Comparison of ENCODE assay signal across 32 cellular contexts in the genomic region with DNA sequence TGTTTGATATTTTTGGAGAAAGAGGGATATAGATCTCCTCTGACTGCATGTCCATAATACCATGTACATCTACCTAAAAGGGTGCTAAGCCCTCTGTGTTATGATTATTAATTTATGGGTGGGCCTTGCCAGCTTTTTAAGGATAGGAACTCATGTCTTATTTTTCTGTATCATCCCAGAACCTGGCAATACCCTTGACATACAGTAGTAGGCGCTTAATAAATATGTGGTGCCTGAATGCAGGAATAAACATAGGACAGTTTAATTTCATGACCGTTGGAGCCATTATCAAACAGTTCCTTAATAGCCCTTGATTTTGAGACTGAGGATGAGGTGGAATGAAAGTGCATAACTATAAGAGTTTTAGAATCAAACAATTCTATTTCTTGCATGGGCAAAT. TPM values are rescaled to one million over a fixed set of nuclear protein-coding genes. Genes with fewer than 3 reads are reported as not detected.
A peak's percentile ranks its signal among the peaks of the same experiment; 100 is the strongest.
DNase-seq lines count a peak whose midpoint lies in the region; ATAC-seq and TF ChIP-seq lines count a peak whose summit lies in the region.
"Had no signal": no experiment of that assay in that cellular context is flagged by ENCODE, and none has a peak within 500 bp of the region (broad histone marks: within the 10 kb centered on the region; RNA-seq: fewer than 3 reads in every experiment).

No MANE protein-coding gene starts in this region.

- intact Hi-C loops in CD8-positive, alpha-beta T cell (cut with DNase I, micrococcal nuclease), result loop anchor here in 1 of 2 experiments (1.0 kb wide), 1 partner anchor 8 kb away; no protein-coding TSS in a partner anchor

- no peaks in the 10 kb centered on the region for H3K9me3 Mint-ChIP-seq in CD8-positive, alpha-beta T cell
- peaks cover 0 to 6% (median 2%) of the 10 kb centered on the region in 7 donors for H3K9me3 Mint-ChIP-seq in naive B cell
- no peaks in the 10 kb centered on the region for H3K9me3 Mint-ChIP-seq in glutamatergic neuron (ENCODE audit: unreplicated experiment)
- H3K9me3 Mint-ChIP-seq: brain had no signal

- TF ChIP-seq CTCF in CD8-positive, alpha-beta T cell (IDR thresholded peaks at IDR 0.05), result no peak
- TF ChIP-seq CTCF in glutamatergic neuron (IDR thresholded peaks at IDR 0.05; ENCODE audit: partially characterized antibody, unreplicated experiment), result no peak

- H3K27me3 Mint-ChIP-seq in CD8-positive, alpha-beta T cell (ENCODE audit: low read depth), result no peaks in the 10 kb centered on the region
- H3K27me3 Mint-ChIP-seq in T-helper 17 cell, result no peaks in the 10 kb centered on the region
- H3K27me3 Mint-ChIP-seq in naive B cell, result no peaks in the 10 kb centered on the region
- peaks cover 2% of the 10 kb centered on the region for H3K27me3 Mint-ChIP-seq in glutamatergic neuron (ENCODE audit: unreplicated experiment)

- H3K9me3 ChIP-seq in CD8-positive, alpha-beta T cell (ENCODE audit: low read length), result no peaks in the 10 kb centered on the region
- H3K9me3 ChIP-seq in Karpas-422 (ENCODE audit: low read length) (no peaks in the 10 kb centered on the region), T-helper 17 cell (ENCODE audit: control insufficient read depth, low read length, poor library complexity, severe bottlenecking) (no peaks in the 10 kb centered on the region)

- CTCF ChIA-PET in CD8-positive, alpha-beta T cell (lab: Charles Lee), result no interaction called here

- H4K20me1 ChIP-seq in Karpas-422 (ENCODE audit: insufficient read depth, low read depth, low read length), result no peaks in the 10 kb centered on the region
- H4K20me1 ChIP-seq: BLaER1 treated with 17β-estradiol and CSF1 and Interleukin-3, amounts not matched to agents 10 nM and 100 nM had no signal

- DNase-seq in CD8-positive, alpha-beta T cell, result no peak
- DNase-seq in Karpas-422, result no peak
- no peak for DNase-seq in T-helper 17 cell
- no peak for DNase-seq in naive B cell
- DNase-seq in glutamatergic neuron, result no peak
- DNase-seq in DMS153 (lab: John Stamatoyannopoulos, UW), result no peak
- no peak for DNase-seq in pons (ENCODE audit: low spot score)
- DNase-seq: ACHN; activated CD4-positive, alpha-beta T cell treated with anti-CD3 and anti-CD28 coated beads for 4 hours; activated CD8-positive, alpha-beta memory T cell treated with anti-CD3 and anti-CD28 coated beads for 24 hours; activated gamma-delta T cell treated with Interleukin-2 at 50 U/mL for 16 hours; activated T-cell treated with anti-CD3 and anti-CD28 coated beads, Interleukin-2, amount 50 U/mL, for 1 hour; foreskin melanocyte; Kasumi-1; NCI-H1092 treated with DMSO at 0.1 percent for 48 hours; NCI-H2029; NCI-H774; PC-9; retina; SHP77; stimulated activated CD4-positive, alpha-beta T cell treated with anti-CD3 and anti-CD28 coated beads, Interleukin-4, amount 100 ng/mL, for 24 hours; stimulated activated naive CD4-positive, alpha-beta T cell treated with Interleukin-2 at 50 U/mL for 16 hours; T-helper 1 cell had no signal

- peak overlapping the region; percentile 76 for H3K27ac Mint-ChIP-seq in CD8-positive, alpha-beta T cell
- peak overlapping the region; percentile 57 for H3K27ac Mint-ChIP-seq in T-helper 17 cell
- peak overlapping the region in 4 of 6 donors; percentile 78 to 96 (median 92) for H3K27ac Mint-ChIP-seq in naive B cell
- H3K27ac Mint-ChIP-seq in glutamatergic neuron (ENCODE audit: unreplicated experiment), result no peak overlapping the region
- H3K27ac Mint-ChIP-seq: brain had no signal

- POLR2A ChIA-PET in CD8-positive, alpha-beta T cell (lab: Charles Lee), result no interaction called here

- H3K27me3 ChIP-seq in CD8-positive, alpha-beta T cell (ENCODE audit: insufficient read depth, low read length), result no peaks in the 10 kb centered on the region
- H3K27me3 ChIP-seq in Karpas-422 (ENCODE audit: low read length), result no peaks in the 10 kb centered on the region
- H3K27me3 ChIP-seq: BLaER1 treated with 17β-estradiol and CSF1 and Interleukin-3, amounts not matched to agents 10 nM and 100 nM had no signal

- H3K36me3 Mint-ChIP-seq in CD8-positive, alpha-beta T cell, result no peaks in the 10 kb centered on the region
- H3K36me3 Mint-ChIP-seq in T-helper 17 cell (ENCODE audit: low read depth) (no peaks in the 10 kb centered on the region), naive B cell (no peaks in the 10 kb centered on the region), glutamatergic neuron (ENCODE audit: unreplicated experiment) (no peaks in the 10 kb centered on the region)
- H3K36me3 Mint-ChIP-seq: brain had no signal

- no peaks in the 10 kb centered on the region for H3K79me2 ChIP-seq in Karpas-422 (ENCODE audit: low read length)

- H3K36me3 ChIP-seq in CD8-positive, alpha-beta T cell (ENCODE audit: insufficient read depth, low read length), result no peaks in the 10 kb centered on the region
- H3K36me3 ChIP-seq in Karpas-422 (ENCODE audit: insufficient read depth, low read length), result no peaks in the 10 kb centered on the region
- H3K36me3 ChIP-seq: BLaER1 treated with 17β-estradiol and CSF1 and Interleukin-3, amounts not matched to agents 10 nM and 100 nM had no signal

- H3K4me2 ChIP-seq in Karpas-422 (ENCODE audit: low read depth, low read length, poor library complexity, severe bottlenecking), result no peak overlapping the region
- H3K4me2 ChIP-seq: PC-9, smooth muscle cell had no signal

- peaks cover 54% of the 10 kb centered on the region for H3K4me1 ChIP-seq in CD8-positive, alpha-beta T cell (ENCODE audit: insufficient read depth, low read length)
- peaks cover 53% of the 10 kb centered on the region for H3K4me1 ChIP-seq in Karpas-422 (ENCODE audit: low read length)

- H2AFZ ChIP-seq in Karpas-422 (ENCODE audit: low read length), result 0 out of 2 replicates have a peak overlapping the region, but pooled peaks have one; percentile 77
- H2AFZ ChIP-seq: PC-9 had no signal

- H3K27ac ChIP-seq in CD8-positive, alpha-beta T cell (ENCODE audit: low read depth, low read length), result no peak overlapping the region
- peak overlapping the region; percentile 56; the same call in 1 of the 2 replicates for H3K27ac ChIP-seq in Karpas-422 (ENCODE audit: low read length)
- H3K27ac ChIP-seq: PC-9 had no signal

- H3K4me3 Mint-ChIP-seq in CD8-positive, alpha-beta T cell, result no peak overlapping the region
- no peak overlapping the region for H3K4me3 Mint-ChIP-seq in T-helper 17 cell
- no peak overlapping the region for H3K4me3 Mint-ChIP-seq in naive B cell
- no peak overlapping the region for H3K4me3 Mint-ChIP-seq in glutamatergic neuron (ENCODE audit: unreplicated experiment)
- H3K4me3 Mint-ChIP-seq: brain had no signal

- no peak overlapping the region for H3K9ac ChIP-seq in Karpas-422 (ENCODE audit: low read length)
- H3K9ac ChIP-seq: BLaER1 treated with 17β-estradiol and CSF1 and Interleukin-3, amounts not matched to agents 10 nM and 100 nM had no signal

- no peak overlapping the region for H3K4me3 ChIP-seq in CD8-positive, alpha-beta T cell (ENCODE audit: low read depth, low read length)
- H3K4me3 ChIP-seq in Karpas-422 (ENCODE audit: low read length), result no peak overlapping the region
- H3K4me3 ChIP-seq: BLaER1 treated with 17β-estradiol and CSF1 and Interleukin-3, amounts not matched to agents 10 nM and 100 nM; PC-9; smooth muscle cell had no signal

- no peak for ATAC-seq in CD8-positive, alpha-beta T cell
- ATAC-seq in T-helper 17 cell (no peak), naive B cell (ENCODE audit: low read depth in 2 of 2) (no peak), GM18498 (IDR thresholded peaks at IDR 0.05; ENCODE audit: unreplicated experiment) (no peak)
- ATAC-seq: left lobe of liver had no signal

- peaks cover 74% of the 10 kb centered on the region for H3K4me1 Mint-ChIP-seq in CD8-positive, alpha-beta T cell (ENCODE audit: low read depth)
- H3K4me1 Mint-ChIP-seq in T-helper 17 cell (peaks cover 35% of the 10 kb centered on the region), naive B cell (peaks cover 67 to 82% (median 69%) of the 10 kb centered on the region in 3 donors), glutamatergic neuron (ENCODE audit: low read depth, unreplicated experiment) (no peaks in the 10 kb centered on the region)
- H3K4me1 Mint-ChIP-seq: brain had no signal

- H3K9me2 ChIP-seq in Karpas-422 (replicated peaks; ENCODE audit: insufficient read depth, low read length), result no peaks in the 10 kb centered on the region

RNA-seq across cellular contexts. Expression of a gene that starts 12.5 kb away (rescaled TPM):
- not detected for total RNA-seq in CD8-positive, alpha-beta T cell
- not detected in 2 replicates for total RNA-seq in Karpas-422 (2014; rRNA removed; shearing (Covaris generic); ENCODE audit: low replicate concordance)
- total RNA-seq in T-helper 17 cell, result not detected
- polyA plus RNA-seq in naive B cell (ENCODE audit: low read depth in 6 of 6), result not detected
- not detected for total RNA-seq in glutamatergic neuron (ENCODE audit: unreplicated experiment)
- total RNA-seq: left lobe of liver, myocyte, omental fat pad, PC-9, smooth muscle cell had no signal
- polyA plus RNA-seq: adipose tissue, esophagus, smooth muscle cell had no signal
